In genomic region chr3:195708626-195709481, GRCh38 we compare ENCODE assay signal across 1 cellular context.
TF ChIP-seq lines count a peak whose summit lies in the region.

No MANE protein-coding gene starts in this region.

TF ChIP-seq in HepG2, 621 proteins besides CTCF, POLR2A, EP300 and RAD21:
- TF ChIP-seq ATF7 (IDR thresholded peaks at IDR 0.05) (no peak), ATF7 (CRISPR knock-in tag; IDR thresholded peaks at IDR 0.05) (no peak), SALL2 (CRISPR knock-in tag; IDR thresholded peaks at IDR 0.05) (no peak), MIXL1 (CRISPR knock-in tag; IDR thresholded peaks at IDR 0.05) (no peak), ZNF784 (CRISPR knock-in tag; IDR thresholded peaks at IDR 0.05; ENCODE audit: borderline replicate concordance) (no peak), ZBTB21 (CRISPR knock-in tag; IDR thresholded peaks at IDR 0.05) (no peak), ZNF768 (CRISPR knock-in tag; IDR thresholded peaks at IDR 0.05) (no peak)
